In genomic region chr18:28149810-28150420, GRCh38 we compare ENCODE assay signal across 26 cellular contexts. TPM values are rescaled to one million over a fixed set of nuclear protein-coding genes. Genes with fewer than 3 reads are reported as not detected.
DNase-seq lines count a peak whose midpoint lies in the region; ATAC-seq and TF ChIP-seq lines count a peak whose summit lies in the region.
"Had no signal": no experiment of that assay in that cellular context is flagged by ENCODE, and none has a peak within 500 bp of the region (broad histone marks: within the 10 kb centered on the region; RNA-seq: fewer than 3 reads in every experiment).

No MANE protein-coding gene starts in this region.

- peak overlapping the region in 9 of 12 donors; percentile 8 to 76 (median 26) for H3K27ac ChIP-seq in heart left ventricle
- H3K27ac ChIP-seq: thoracic aorta, VCaP had no signal

- in situ Hi-C loops in G401 (cut with HindIII; ENCODE audit: low sequenced_read_pairs), result no loop called here

- H3K4me1 ChIP-seq in heart left ventricle, result peaks cover 0 to 95% (median 20%) of the 10 kb centered on the region in 12 donors

- WGBS in heart left ventricle, 4 donors, result 50 to 66% (median 56%) methylated on average over 14 of the region's 14 CpGs

- H3K4me3 Mint-ChIP-seq in nephron progenitor cell, result peak overlapping the region; percentile 30
- H3K4me3 Mint-ChIP-seq: activated naive CD4-positive, alpha-beta T cell treated with anti-CD3 and anti-CD28 coated beads, Interleukin-2, amount 10 ng/mL, durations not matched to agents 7 days and 5 days; activated T-cell treated with anti-CD3 and anti-CD28 coated beads, Interleukin-2, amount 50 U/mL, for 72 hours; mesothelial cell of epicardium; naive thymus-derived CD4-positive, alpha-beta T cell had no signal

- no peaks in the 10 kb centered on the region for H3K27me3 ChIP-seq in heart left ventricle
- H3K27me3 ChIP-seq: MG63 had no signal

- TF ChIP-seq CTCF in heart left ventricle (IDR thresholded peaks at IDR 0.05) (no peak), nephron progenitor cell (IDR thresholded peaks at IDR 0.05) (no peak)

- peaks cover 18% of the 10 kb centered on the region for H3K36me3 Mint-ChIP-seq in nephron progenitor cell (ENCODE audit: low read depth)
- H3K36me3 Mint-ChIP-seq: activated naive CD4-positive, alpha-beta T cell treated with anti-CD3 and anti-CD28 coated beads, Interleukin-2, amount 10 ng/mL, durations not matched to agents 7 days and 5 days; mesothelial cell of epicardium; naive thymus-derived CD4-positive, alpha-beta T cell had no signal

- ATAC-seq in heart left ventricle, result peak; percentile 38 to 63 (median 58)
- ATAC-seq in GM21390 (IDR thresholded peaks at IDR 0.05; ENCODE audit: unreplicated experiment), result no peak
- ATAC-seq: activated T-cell treated with anti-CD3 and anti-CD28 coated beads, Interleukin-2, amount 50 U/mL, for 72 hours; K562; naive thymus-derived CD4-positive, alpha-beta T cell had no signal

- peak overlapping the region; percentile 90 for H3K27ac Mint-ChIP-seq in nephron progenitor cell
- H3K27ac Mint-ChIP-seq: activated naive CD4-positive, alpha-beta T cell treated with anti-CD3 and anti-CD28 coated beads, Interleukin-2, amount 10 ng/mL, durations not matched to agents 7 days and 5 days; activated T-cell treated with anti-CD3 and anti-CD28 coated beads, Interleukin-2, amount 50 U/mL, for 72 hours; mesothelial cell of epicardium; naive thymus-derived CD4-positive, alpha-beta T cell had no signal

- no peaks in the 10 kb centered on the region for H3K27me3 Mint-ChIP-seq in nephron progenitor cell (ENCODE audit: low read depth, poor library complexity)
- H3K27me3 Mint-ChIP-seq: activated naive CD4-positive, alpha-beta T cell treated with anti-CD3 and anti-CD28 coated beads, Interleukin-2, amount 10 ng/mL, durations not matched to agents 7 days and 5 days; naive thymus-derived CD4-positive, alpha-beta T cell had no signal

- H3K9me3 Mint-ChIP-seq in nephron progenitor cell, result no peaks in the 10 kb centered on the region
- H3K9me3 Mint-ChIP-seq: mesothelial cell of epicardium had no signal

- peaks cover 71% of the 10 kb centered on the region for H3K4me1 Mint-ChIP-seq in nephron progenitor cell
- H3K4me1 Mint-ChIP-seq: activated naive CD4-positive, alpha-beta T cell treated with anti-CD3 and anti-CD28 coated beads, Interleukin-2, amount 10 ng/mL, durations not matched to agents 7 days and 5 days had no signal

- H3K36me3 ChIP-seq in heart left ventricle, result peaks cover 0 to 4% (median 0%) of the 10 kb centered on the region in 9 donors
- H3K36me3 ChIP-seq: MG63, thoracic aorta had no signal

- peak; percentile 71 for DNase-seq in G401 (ENCODE audit: low spot score)
- DNase-seq in NCI-H510A treated with DMSO at 0.1 percent for 48 hours (lab: John Stamatoyannopoulos, UW), result peak; percentile 44
- peak in 1 of 5 donors; percentile 51 for DNase-seq in heart left ventricle
- DNase-seq in nephron progenitor cell, result peak; percentile 52
- no peak for DNase-seq in activated T-cell treated with anti-CD3 and anti-CD28 coated beads for 4 hours
- no peak for DNase-seq in stimulated activated CD4-positive, alpha-beta T cell treated with anti-CD3 and anti-CD28 coated beads, Interleukin-15, amount 100 ng/mL, for 24 hours
- DNase-seq: activated CD4-positive, alpha-beta T cell treated with anti-CD3 and anti-CD28 coated beads for 48 hours; activated naive CD4-positive, alpha-beta T cell treated with anti-CD3 and anti-CD28 coated beads, Interleukin-2, amount 10 ng/mL, durations not matched to agents 7 days and 5 days; activated T-cell treated with anti-CD3 and anti-CD28 coated beads, Interleukin-2, amount 50 U/mL, for 72 hours; amygdala; Calu3; EL; glutamatergic neuron; left cardiac atrium; MG63; naive thymus-derived CD4-positive, alpha-beta T cell; NCI-H1436; NCI-H2171; NCI-H69; stimulated activated CD4-positive, alpha-beta T cell treated with anti-CD3 and anti-CD28 coated beads, Interleukin-4, amount 100 ng/mL, for 4 hours; stimulated activated naive CD4-positive, alpha-beta T cell treated with Interleukin-2 at 50 U/mL for 16 hours had no signal

- TF ChIP-seq POLR2A in heart left ventricle (IDR thresholded peaks at IDR 0.05), result no peak

- intact Hi-C loops in heart left ventricle (cut with DNase I), result no loop called here

- H3K4me3 ChIP-seq in heart left ventricle, result no peak overlapping the region
- H3K4me3 ChIP-seq: K562, MG63, thoracic aorta had no signal

- H3K9me3 ChIP-seq in heart left ventricle, result no peaks in the 10 kb centered on the region
- H3K9me3 ChIP-seq: MG63, thoracic aorta had no signal

RNA-seq across cellular contexts. Expression of gene CDH2, which starts 27.0 kb away (rescaled TPM):
- total RNA-seq in G401 (2014; rRNA removed; shearing (Covaris generic)), result not detected in 2 replicates
- total RNA-seq in heart left ventricle, result 100 to 1,000 TPM; 313 to 594 (median 411) TPM
- 100 to 1,000 TPM in 1 of 2 donors, 10 to 100 TPM in 1; 62.5 to 169 TPM for polyA plus RNA-seq in heart left ventricle
- polyA plus RNA-seq: K562 had no signal

Comparison
In these comparisons a context has a peak if more than half of its experiments do, and no peak if none do; other contexts are left out.
1. DNase-seq: peak in G401 (single experiment), NCI-H510A treated with DMSO at 0.1 percent for 48 hours (single experiment) and nephron progenitor cell (single experiment); none in activated T-cell treated with anti-CD3 and anti-CD28 coated beads for 4 hours (single experiment) and stimulated activated CD4-positive, alpha-beta T cell treated with anti-CD3 and anti-CD28 coated beads, Interleukin-15, amount 100 ng/mL, for 24 hours (single experiment).
2. RNA of gene CDH2, which starts 27.0 kb away (total RNA-seq): 313 to 594 TPM in heart left ventricle; not detected in G401; every median in the first group is over 100 times any median in the second.